Comparison of ENCODE assay signal across 18 cellular contexts in the genomic region with DNA sequence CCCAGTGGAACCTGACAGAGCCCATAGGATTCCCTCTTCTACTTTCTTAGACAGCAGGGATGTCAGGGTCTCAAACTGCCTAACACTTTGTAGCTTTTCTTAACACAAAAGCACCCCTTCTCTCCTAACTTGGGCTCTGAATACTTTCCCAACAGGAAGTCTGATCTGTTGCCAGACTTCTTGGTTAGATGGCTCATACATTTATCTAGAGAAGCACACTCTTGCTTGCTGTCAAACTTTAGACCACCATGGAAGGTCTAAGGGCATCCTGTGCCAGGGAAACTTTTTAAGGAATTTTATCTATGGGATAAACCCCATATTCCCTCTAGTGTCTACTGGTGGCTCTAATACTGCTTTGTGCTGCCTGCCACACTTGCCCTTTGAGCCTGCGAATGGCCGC.
"Had no signal": no experiment of that assay in that cellular context is flagged by ENCODE, and none has a peak within 500 bp of the region (broad histone marks: within the 10 kb centered on the region; RNA-seq: fewer than 3 reads in every experiment).

No MANE protein-coding gene starts in this region.

- FAIRE-seq: astrocyte had no signal

- ATAC-seq: esophagus mucosa; heart right ventricle; naive thymus-derived CD4-positive, alpha-beta T cell; stimulated activated naive CD8-positive, alpha-beta T cell treated with anti-CD3 and anti-CD28 coated beads, Interleukin-15, Interleukin-2, amounts not matched to agents 100 U/mL and 50 U/mL, for 24 hours had no signal

- H3K9me3 ChIP-seq: adrenal gland, breast epithelium, heart right ventricle, tibial artery had no signal

- DNase-seq: activated CD4-positive, alpha-beta T cell treated with anti-CD3 and anti-CD28 coated beads for 1 hour; activated effector memory CD4-positive, alpha-beta T cell treated with anti-CD3 and anti-CD28 coated beads, Interleukin-2, amount 50 U/mL, for 16 hours; activated naive CD4-positive, alpha-beta T cell treated with anti-CD3 and anti-CD28 coated beads, Interleukin-2, amount 50 U/mL, for 16 hours; activated T-cell treated with anti-CD3 and anti-CD28 coated beads, Interleukin-2, amount 50 U/mL, for 48 hours; adrenal gland; cerebellar nuclear complex; effector CD4-positive, alpha-beta T cell; heart right ventricle; mesendoderm; naive thymus-derived CD4-positive, alpha-beta T cell; stimulated activated naive CD8-positive, alpha-beta T cell treated with anti-CD3 and anti-CD28 coated beads, Interleukin-15, Interleukin-2, amounts not matched to agents 100 U/mL and 50 U/mL, for 24 hours; substantia nigra; T-helper 2 cell; tibial artery; WERI-Rb-1 had no signal

- H3K4me3 Mint-ChIP-seq: naive thymus-derived CD4-positive, alpha-beta T cell had no signal

- H3K4me3 ChIP-seq: adrenal gland, breast epithelium, heart right ventricle, tibial artery had no signal

- H3K9me3 Mint-ChIP-seq: naive thymus-derived CD4-positive, alpha-beta T cell had no signal

- H3K36me3 ChIP-seq: breast epithelium had no signal

- H3K27me3 Mint-ChIP-seq: naive thymus-derived CD4-positive, alpha-beta T cell had no signal

- H3K27me3 ChIP-seq: adrenal gland, breast epithelium, heart right ventricle, tibial artery had no signal

- H3K27ac ChIP-seq: adrenal gland, breast epithelium, heart right ventricle, tibial artery, WERI-Rb-1 had no signal
